ENCODE assay signal across 8 cellular contexts in genomic region chrX:137051978-137052640, GRCh38. TPM values are rescaled to one million over a fixed set of nuclear protein-coding genes. Genes with fewer than 3 reads are reported as not detected.
DNase-seq lines count a peak whose midpoint lies in the region; ATAC-seq and TF ChIP-seq lines count a peak whose summit lies in the region.

No MANE protein-coding gene starts in this region.

- peak; percentile 89 for ATAC-seq in GM18517 (IDR thresholded peaks at IDR 0.05; ENCODE audit: unreplicated experiment)
- ATAC-seq in HG03039 (IDR thresholded peaks at IDR 0.05; ENCODE audit: unreplicated experiment) = peak; percentile 95
- peak; percentile 87 for ATAC-seq in memory B cell (ENCODE audit: low read depth)

- no TSS peak for BruUV-seq in A673 (replicated peaks; lab: Mats Ljungman, UMichigan)

- intact Hi-C loops in A673 (cut with micrococcal nuclease; ENCODE audit: unreplicated experiment) = loop anchor here (1.0 kb wide), 1 partner anchor 97 kb away; no protein-coding TSS in a partner anchor
- intact Hi-C loops in activated CD4-positive, alpha-beta T cell treated with anti-CD3 and anti-CD28 coated beads, Interleukin-2, amount 10 ng/mL, durations not matched to agents 24 days and 14 days (cut with micrococcal nuclease) = loop anchor here (1.0 to 10.0 kb wide), 4 partner anchors 19 to 375 kb away; partner anchors contain the start of gene GPR101
- intact Hi-C loops in dendritic cell treated with granulocyte-macrophage colony-stimulating factor and Interleukin-4, amounts not matched to agents 40 ng/mL and 50 ng/mL, for 4 days (cut with micrococcal nuclease) = loop anchor here (2.0 to 5.0 kb wide), 2 partner anchors 97 to 445 kb away; no protein-coding TSS in a partner anchor

- no peaks in the 10 kb centered on the region for H3K36me3 Mint-ChIP-seq in activated CD4-positive, alpha-beta T cell treated with anti-CD3 and anti-CD28 coated beads, Interleukin-2, amount 10 ng/mL, durations not matched to agents 24 days and 14 days (ENCODE audit: low read depth)
- no peaks in the 10 kb centered on the region for H3K36me3 Mint-ChIP-seq in dendritic cell treated with granulocyte-macrophage colony-stimulating factor and Interleukin-4, amounts not matched to agents 40 ng/mL and 50 ng/mL, for 4 days (ENCODE audit: low read depth)
- no peaks in the 10 kb centered on the region for H3K36me3 Mint-ChIP-seq in memory B cell

- no peaks in the 10 kb centered on the region for H3K9me3 Mint-ChIP-seq in activated CD4-positive, alpha-beta T cell treated with anti-CD3 and anti-CD28 coated beads, Interleukin-2, amount 10 ng/mL, durations not matched to agents 24 days and 14 days
- H3K9me3 Mint-ChIP-seq in dendritic cell treated with granulocyte-macrophage colony-stimulating factor and Interleukin-4, amounts not matched to agents 40 ng/mL and 50 ng/mL, for 4 days = no peaks in the 10 kb centered on the region
- H3K9me3 Mint-ChIP-seq in memory B cell = no peaks in the 10 kb centered on the region

- H3K9me3 ChIP-seq in A673 (ENCODE audit: low read depth, low read length, poor library complexity, severe bottlenecking) = no peaks in the 10 kb centered on the region

- peak; percentile 81 for DNase-seq in A673 (ENCODE audit: low spot score)
- peak; percentile 76 for DNase-seq in NCI-H2227 treated with DMSO at 0.1 percent for 48 hours (lab: John Stamatoyannopoulos, UW)
- DNase-seq in activated CD4-positive, alpha-beta T cell treated with anti-CD3 and anti-CD28 coated beads, Interleukin-2, amount 10 ng/mL, durations not matched to agents 24 days and 14 days = peak; percentile 94
- DNase-seq in memory B cell (ENCODE audit: low spot score in 2 of 2) = peak; percentile 64 to 77
- DNase-seq in stimulated activated CD4-positive, alpha-beta T cell treated with anti-CD3 and anti-CD28 coated beads, TNF-alpha, amount 100 ng/mL, for 48 hours (ENCODE audit: low read depth in 3 of 3) = peak; percentile 49 to 74 (median 54)

- H3K36me3 ChIP-seq in A673 (ENCODE audit: insufficient read depth, low read length, poor library complexity, severe bottlenecking) = no peaks in the 10 kb centered on the region

- H3K4me3 ChIP-seq in A673 (ENCODE audit: low read depth, low read length, poor library complexity, severe bottlenecking) = peak overlapping the region; percentile 40

- peaks cover 47% of the 10 kb centered on the region for H3K27me3 Mint-ChIP-seq in activated CD4-positive, alpha-beta T cell treated with anti-CD3 and anti-CD28 coated beads, Interleukin-2, amount 10 ng/mL, durations not matched to agents 24 days and 14 days
- H3K27me3 Mint-ChIP-seq in dendritic cell treated with granulocyte-macrophage colony-stimulating factor and Interleukin-4, amounts not matched to agents 40 ng/mL and 50 ng/mL, for 4 days = peaks cover 51% of the 10 kb centered on the region
- H3K27me3 Mint-ChIP-seq in memory B cell = peaks cover 19% of the 10 kb centered on the region

- TF ChIP-seq CTCF in A673 (conservative IDR thresholded peaks at IDR 0.05; ENCODE audit: low read depth, low read length) = peak; percentile 96

- H3K27ac Mint-ChIP-seq in activated CD4-positive, alpha-beta T cell treated with anti-CD3 and anti-CD28 coated beads, Interleukin-2, amount 10 ng/mL, durations not matched to agents 24 days and 14 days = peak overlapping the region; percentile 84
- no peak overlapping the region for H3K27ac Mint-ChIP-seq in dendritic cell treated with granulocyte-macrophage colony-stimulating factor and Interleukin-4, amounts not matched to agents 40 ng/mL and 50 ng/mL, for 4 days
- H3K27ac Mint-ChIP-seq in memory B cell = no peak overlapping the region

- peaks cover 3% of the 10 kb centered on the region for H3K4me1 ChIP-seq in A673 (ENCODE audit: insufficient read depth, low read length, poor library complexity, severe bottlenecking)

- no peak overlapping the region for H3K27ac ChIP-seq in A673 (ENCODE audit: low read depth, low read length, poor library complexity, severe bottlenecking)

- POLR2A ChIA-PET in A673 (lab: Charles Lee; ENCODE audit: low non-redundant PET) = no interaction called here

- H3K27me3 ChIP-seq in A673 (replicated peaks; ENCODE audit: insufficient read depth, low read depth, low read length, poor library complexity) = no peaks in the 10 kb centered on the region

- peak overlapping the region; percentile 86 for H3K4me3 Mint-ChIP-seq in activated CD4-positive, alpha-beta T cell treated with anti-CD3 and anti-CD28 coated beads, Interleukin-2, amount 10 ng/mL, durations not matched to agents 24 days and 14 days
- H3K4me3 Mint-ChIP-seq in dendritic cell treated with granulocyte-macrophage colony-stimulating factor and Interleukin-4, amounts not matched to agents 40 ng/mL and 50 ng/mL, for 4 days = peak overlapping the region; percentile 72
- peak overlapping the region; percentile 84 for H3K4me3 Mint-ChIP-seq in memory B cell

- H3K4me1 Mint-ChIP-seq in activated CD4-positive, alpha-beta T cell treated with anti-CD3 and anti-CD28 coated beads, Interleukin-2, amount 10 ng/mL, durations not matched to agents 24 days and 14 days = peaks cover 8% of the 10 kb centered on the region
- H3K4me1 Mint-ChIP-seq in dendritic cell treated with granulocyte-macrophage colony-stimulating factor and Interleukin-4, amounts not matched to agents 40 ng/mL and 50 ng/mL, for 4 days (ENCODE audit: low read depth) = peaks cover 13% of the 10 kb centered on the region
- H3K4me1 Mint-ChIP-seq in memory B cell = peaks cover 8% of the 10 kb centered on the region

- CTCF ChIA-PET in A673 (lab: Charles Lee) = interaction anchor here (0.6 to 0.9 kb wide), 3 partner anchors 100 to 122 kb away, joined by 3 to 4 read pairs (median 3); no protein-coding TSS in a partner anchor

RNA-seq across cellular contexts. Expression of gene GPR101, which starts 18.3 kb away (rescaled TPM):
- total RNA-seq in A673 (2021) = not detected in 2 replicates
- 0.26 TPM in 1 of 2 replicates, not detected in the other for total RNA-seq in activated CD4-positive, alpha-beta T cell treated with anti-CD3 and anti-CD28 coated beads, Interleukin-2, amount 10 ng/mL, durations not matched to agents 24 days and 14 days
